In the genomic region with DNA sequence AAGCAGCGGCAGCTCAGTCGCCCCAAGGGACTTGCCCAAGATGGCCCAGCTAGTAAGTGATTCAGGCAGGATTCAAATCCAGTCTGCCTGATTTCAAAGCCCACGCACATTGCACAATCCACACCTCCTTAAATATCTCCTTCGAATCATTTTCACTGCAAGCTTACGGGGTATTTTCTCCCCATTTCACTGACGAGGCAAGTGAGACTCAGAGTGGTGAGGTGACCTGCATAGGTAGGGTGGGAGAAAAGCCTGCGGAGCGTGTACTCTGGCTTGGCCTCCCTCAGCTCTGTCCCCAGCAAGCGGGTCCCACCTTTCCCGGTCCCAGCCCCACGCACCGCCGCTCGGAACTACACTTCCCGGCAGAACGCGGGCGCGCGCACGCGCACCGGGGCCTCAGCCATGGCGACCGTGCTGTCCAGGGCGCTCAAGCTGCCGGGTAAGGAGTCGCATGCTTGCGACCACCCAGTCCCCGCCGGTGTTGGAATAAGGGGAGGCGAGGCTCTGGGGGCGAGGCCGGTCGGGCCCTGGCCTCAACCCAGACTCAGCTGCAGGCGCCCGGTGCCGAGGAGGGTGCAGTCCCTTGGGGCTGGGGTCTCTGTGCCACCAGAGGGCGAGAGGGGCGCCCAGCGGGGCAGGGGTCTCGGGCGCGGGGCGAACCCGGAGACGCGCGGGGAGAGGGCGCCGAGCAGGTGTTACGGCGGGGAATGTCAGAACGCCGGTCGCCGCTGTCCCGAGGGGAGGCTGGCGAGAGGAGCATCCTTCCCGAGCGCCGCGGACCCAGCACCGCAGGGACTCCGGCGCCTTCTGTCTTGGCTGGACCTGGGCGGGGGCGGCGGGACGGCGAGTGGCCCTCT, we compare ENCODE assay signal across 8 cellular contexts. TPM values are rescaled to one million over a fixed set of nuclear protein-coding genes. Genes with fewer than 3 reads are reported as not detected.
A peak's percentile ranks its signal among the peaks of the same experiment; 100 is the strongest.
DNase-seq lines count a peak whose midpoint lies in the region; ATAC-seq and TF ChIP-seq lines count a peak whose summit lies in the region.

A gene with protein sequence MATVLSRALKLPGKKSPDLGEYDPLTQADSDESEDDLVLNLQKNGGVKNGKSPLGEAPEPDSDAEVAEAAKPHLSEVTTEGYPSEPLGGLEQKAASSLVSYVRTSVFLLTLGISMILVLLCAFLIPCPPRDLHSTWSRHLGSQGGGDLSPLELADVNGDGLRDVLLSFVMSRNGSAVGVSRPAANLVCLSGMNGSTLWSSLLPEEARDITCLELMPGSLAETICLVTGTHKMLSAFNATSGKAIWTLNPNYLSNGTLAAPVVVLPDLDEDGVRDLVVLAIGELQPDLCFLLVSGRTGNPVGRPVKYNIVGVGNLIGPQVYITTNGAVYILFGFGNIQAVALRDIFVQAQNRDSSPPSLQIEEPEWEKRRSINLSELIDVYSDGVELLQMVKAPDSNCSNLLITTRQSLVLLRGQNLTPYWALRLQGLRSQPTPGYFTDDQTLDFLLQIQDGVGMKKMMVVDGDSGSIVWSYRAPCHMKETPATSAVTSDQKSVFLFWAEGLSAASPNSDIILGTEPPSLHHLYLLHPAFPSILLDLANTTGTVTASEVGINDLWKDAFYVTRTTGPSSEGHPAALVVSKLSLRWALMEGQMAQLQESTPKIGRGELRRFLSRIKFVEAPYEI (plus strand): TSS at position 380 of the 857 bp plus-strand sequence. CDS start 23 bp downstream, at position 403.

- H3K36me3 ChIP-seq in brain microvascular endothelial cell (replicated peaks) (no peaks in the 10 kb centered on the region), iPS-20b (ENCODE audit: insufficient read depth, low read depth, low read length) (no peaks in the 10 kb centered on the region), skeletal muscle satellite cell (ENCODE audit: insufficient read depth, low read length) (no peaks in the 10 kb centered on the region)

- H3K27me3 ChIP-seq in brain microvascular endothelial cell (replicated peaks), result no peaks in the 10 kb centered on the region
- peaks cover 14% of the 10 kb centered on the region for H3K27me3 ChIP-seq in iPS-20b (ENCODE audit: insufficient read depth, low read length)
- H3K27me3 ChIP-seq in skeletal muscle satellite cell (ENCODE audit: control insufficient read depth, insufficient read depth, low read length), result no peaks in the 10 kb centered on the region

- peak within 1 kb of the TSS; percentile 73 for H3K9ac ChIP-seq in iPS-20b (ENCODE audit: low read depth, low read length)
- H3K9ac ChIP-seq in skeletal muscle satellite cell (ENCODE audit: low read depth, low read length), result peak within 1 kb of the TSS; percentile 81

- H3K9me3 ChIP-seq in iPS-20b (ENCODE audit: insufficient read depth, low read depth, low read length), result no peaks in the 10 kb centered on the region
- no peaks in the 10 kb centered on the region for H3K9me3 ChIP-seq in skeletal muscle satellite cell (replicated peaks; ENCODE audit: low read length)

- H3K4me1 ChIP-seq in iPS-20b (ENCODE audit: insufficient read depth, low read length), result peaks cover 13% of the 10 kb centered on the region; the same call in 1 of the 2 replicates
- peaks cover 13% of the 10 kb centered on the region for H3K4me1 ChIP-seq in skeletal muscle satellite cell (ENCODE audit: control insufficient read depth, insufficient read depth, low read length)

- ATAC-seq in HG02571 (IDR thresholded peaks at IDR 0.05; ENCODE audit: unreplicated experiment), result peak; percentile 81

- in situ Hi-C loops in GM13976 (cut with MboI; ENCODE audit: low sequenced_read_pairs, unreplicated experiment), result no loop called here
- in situ Hi-C loops in brain microvascular endothelial cell (cut with HindIII; ENCODE audit: low pct_ligation_motif_present, low sequenced_read_pairs), result no loop called here

- no peak within 1 kb of the TSS for H3K27ac ChIP-seq in brain microvascular endothelial cell
- no peak within 1 kb of the TSS for H3K27ac ChIP-seq in iPS-20b (ENCODE audit: low read length)

- peak within 1 kb of the TSS; percentile 97 for H3K4me3 ChIP-seq in brain microvascular endothelial cell (ENCODE audit: low read depth, low read length)
- peak within 1 kb of the TSS; percentile 94 for H3K4me3 ChIP-seq in iPS-20b (ENCODE audit: low read length)
- H3K4me3 ChIP-seq in skeletal muscle satellite cell (ENCODE audit: low read length), result peak within 1 kb of the TSS; percentile 94

- TF ChIP-seq CTCF in GM13976 (IDR thresholded peaks at IDR 0.05; ENCODE audit: borderline replicate concordance, control extremely low read depth, extremely low read depth, insufficient read depth, missing control alignments) (peak; percentile 17), brain microvascular endothelial cell (IDR thresholded peaks at IDR 0.05; ENCODE audit: low read depth, low read length, missing control alignments) (no peak)

- DNase-seq in GM13976 (ENCODE audit: low spot score) (peak; percentile 87), NCI-H1105 treated with DMSO at 0.1 percent for 48 hours (lab: John Stamatoyannopoulos, UW) (peak; percentile 68), UCSD-AML1 (lab: John Stamatoyannopoulos, UW; ENCODE audit: unreplicated experiment) (peak; percentile 76), brain microvascular endothelial cell (peak; percentile 40), cortex of kidney (lab: John Stamatoyannopoulos, UW) (no peak)

- peak within 1 kb of the TSS; percentile 90 for H3K4me2 ChIP-seq in skeletal muscle satellite cell (ENCODE audit: low read length)

RNA-seq across cellular contexts. Expression of the gene that starts here (rescaled TPM):
- total RNA-seq in skeletal muscle satellite cell (2012; rRNA removed), result 9.1 and 10.7 TPM in 2 replicates
